ENCODE assay signal across 8 cellular contexts in genomic region chr3:105868450-105868744, GRCh38. TPM values are rescaled to one million over a fixed set of nuclear protein-coding genes. Genes with fewer than 3 reads are reported as not detected.
DNase-seq lines count a peak whose midpoint lies in the region; ATAC-seq, FAIRE-seq and TF ChIP-seq lines count a peak whose summit lies in the region.

No MANE protein-coding gene starts in this region.

- DNase-seq in AG04449 (ENCODE audit: low read depth, low spot score) (no peak), GM12892 (ENCODE audit: insufficient read length) (peak; percentile 14), RWPE1 (ENCODE audit: low spot score) (peak; percentile 18), K562 (ENCODE audit: extremely low read depth in 1 of 4, low spot score in 3 of 4) (peak; percentile 12 to 37 (median 20)), retina (peak; percentile 96), RPMI8226 (no peak)

- H3K79me2 ChIP-seq in K562 (ENCODE audit: control insufficient read depth, insufficient read depth, low read length): peaks cover 12% of the 10 kb centered on the region

- intact Hi-C loops in K562 (cut with micrococcal nuclease): no loop called here

- H3K9ac ChIP-seq in K562 (ENCODE audit: insufficient read depth in 1 of 2, low read depth in 2 of 2, low read length in 2 of 2): peak overlapping the region; percentile 79 to 96

- 0% methylated on average over 5 of the region's 27 CpGs for WGBS in K562 (ENCODE audit: insufficient coverage, low coverage, missing lambda C conversion rate)

- TF ChIP-seq EP300 in K562 (IDR thresholded peaks at IDR 0.05; ENCODE audit: low read length): no peak

- H2AFZ ChIP-seq in K562 (ENCODE audit: low read depth, low read length): peak overlapping the region; percentile 86

- in situ Hi-C loops in K562 (cut with MboI): no loop called here

- TF ChIP-seq RAD21 in K562 (CRISPR knock-in tag; conservative IDR thresholded peaks at IDR 0.05 in 1 of 2, IDR thresholded peaks at IDR 0.05 in 1 of 2): no peak

- POLR2A ChIA-PET in AG04449 (lab: Yijun Ruan, JAX): interaction anchor here (1.2 kb wide), 1 partner anchor 477 kb away, joined by 3 read pairs; no protein-coding TSS in a partner anchor
- POLR2A ChIA-PET in RWPE1 (lab: Yijun Ruan, JAX; ENCODE audit: low non-redundant PET): no interaction called here
- POLR2A ChIA-PET in K562 (lab: Yijun Ruan, JAX): no interaction called here

- TF ChIP-seq POLR2A in GM12892 (IDR thresholded peaks at IDR 0.05; ENCODE audit: low read depth, low read length): no peak
- TF ChIP-seq POLR2A in K562 (conservative IDR thresholded peaks at IDR 0.05): no peak

- no TSS peak for BruUV-seq in K562 (replicated peaks; lab: Mats Ljungman, UMichigan)

- H3K36me3 ChIP-seq in K562 (ENCODE audit: control insufficient read depth, insufficient read depth, low read length): peaks cover 3% of the 10 kb centered on the region; the same call in 1 of the 3 replicates

- no peaks in the 10 kb centered on the region for H3K27me3 ChIP-seq in K562 (ENCODE audit: control insufficient read depth in 2 of 2, insufficient read depth in 2 of 2, low read length in 2 of 2)

- ATAC-seq in HG02981 (IDR thresholded peaks at IDR 0.05; ENCODE audit: unreplicated experiment): peak; percentile 8
- peak; percentile 65 for ATAC-seq in K562

- no peaks in the 10 kb centered on the region for H3K9me1 ChIP-seq in K562 (ENCODE audit: control insufficient read depth, insufficient read depth, low read length)

- H3K9me3 ChIP-seq in K562 (replicated peaks; ENCODE audit: control insufficient read depth, insufficient read depth, low read depth, low read length): no peaks in the 10 kb centered on the region

- CTCF ChIA-PET in AG04449 (lab: Yijun Ruan, JAX) (interaction anchor here (1.7 kb wide), 1 partner anchor 741 kb away, joined by 4 read pairs; no protein-coding TSS in a partner anchor), RWPE1 (lab: Yijun Ruan, JAX) (interaction anchor here (0.7 kb wide), 1 partner anchor 272 kb away, joined by 3 read pairs; no protein-coding TSS in a partner anchor), K562 (lab: Yijun Ruan, JAX; ENCODE audit: low intra/inter-chr PET ratio) (no interaction called here)

- H3K4me3 ChIP-seq in AG04449 (ENCODE audit: low read depth, low read length) (peak overlapping the region; percentile 86), K562 (peak overlapping the region; percentile 76), iPS-11a (ENCODE audit: low read depth, low read length) (peak overlapping the region; percentile 96)

- no peaks in the 10 kb centered on the region for H4K20me1 ChIP-seq in K562 (replicated peaks; ENCODE audit: control insufficient read depth, insufficient read depth, low read length)

- no peak for FAIRE-seq in GM12892 (lab: Jason Lieb, UNC)
- no peak for FAIRE-seq in K562 (lab: Jason Lieb, UNC)

- TF ChIP-seq CTCF in AG04449 (IDR thresholded peaks at IDR 0.05; ENCODE audit: insufficient read depth, low read length, missing control alignments): no peak
- TF ChIP-seq CTCF in RWPE1 (conservative IDR thresholded peaks at IDR 0.05; ENCODE audit: low read depth): no peak
- no peak for TF ChIP-seq CTCF in K562 (IDR thresholded peaks at IDR 0.05 in 2 of 3, conservative IDR thresholded peaks at IDR 0.05 in 1 of 3; ENCODE audit: insufficient read depth in 2 of 3, low read depth in 1 of 3, low read length in 3 of 3)

- H3K4me2 ChIP-seq in K562 (ENCODE audit: insufficient read depth, low read length): peak overlapping the region; percentile 88

- peak overlapping the region; percentile 92 for H3K27ac ChIP-seq in RWPE1
- peak overlapping the region; percentile 67 for H3K27ac ChIP-seq in K562 (ENCODE audit: extremely low read depth, low read depth, low read length)

- peaks cover 8 to 10% of the 10 kb centered on the region in 2 experiments; a peak in 4 of 5 replicates for H3K4me1 ChIP-seq in K562 (replicated peaks in 1 of 2; ENCODE audit: control insufficient read depth in 2 of 2, insufficient read depth in 2 of 2, low read length in 2 of 2)

TF ChIP-seq in K562, 482 proteins besides CTCF, POLR2A, EP300 and RAD21 (continues in another document):
- TF ChIP-seq RFX7 (CRISPR knock-in tag; IDR thresholded peaks at IDR 0.05) (no peak), CSDE1 (IDR thresholded peaks at IDR 0.05) (no peak), KDM1A (IDR thresholded peaks at IDR 0.05) (no peak), ELK3 (CRISPR knock-in tag; IDR thresholded peaks at IDR 0.05) (no peak), RFX1 (IDR thresholded peaks at IDR 0.05) (no peak), SMARCA5 (IDR thresholded peaks at IDR 0.05) (no peak), ZNF511 (CRISPR knock-in tag; IDR thresholded peaks at IDR 0.05) (no peak; the same call in 1 of the 2 replicates), U2AF1 (optimal IDR thresholded peaks at IDR 0.05; ENCODE audit: low read depth, low read length) (no peak), ATF6 (CRISPR knock-in tag; IDR thresholded peaks at IDR 0.05) (no peak), GTF3C2 (IDR thresholded peaks at IDR 0.05; ENCODE audit: borderline replicate concordance, extremely low read depth, insufficient read length) (no peak), DPF2 (IDR thresholded peaks at IDR 0.05) (no peak)

RNA-seq across cellular contexts. Expression of gene CBLB, which starts 0.4 kb away (rescaled TPM):
- polyA plus RNA-seq in GM12892 (2012; ENCODE audit: missing spikeins): 12.4 TPM
- 35.1 and 68.8 TPM in 2 replicates for total RNA-seq in K562 (2011; cell fraction: chromatin; rRNA removed; ENCODE audit: low replicate concordance)
- total RNA-seq in K562 (2011; cell fraction: nucleolus; rRNA removed): 9.7 and 10.2 TPM in 2 replicates
- total RNA-seq in K562 (2011; cell fraction: nucleoplasm; rRNA removed): 17.9 and 22.7 TPM in 2 replicates
- 5.2 and 5.4 TPM in 2 replicates for total RNA-seq in K562 (2014; rRNA removed)
- total RNA-seq in K562 (2014; rRNA removed; fragmentation: Illumina TruSeq; extraction: Trizol): 6.3 and 6.7 TPM in 2 replicates
- 4.4 and 5.3 TPM in 2 replicates for total RNA-seq in K562 (2015; rRNA removed; fragmentation: Illumina TruSeq; extraction: Trizol)
- total RNA-seq in K562 (2021): 6.4 TPM in 2 replicates
- 8.1 and 10.5 TPM in 2 replicates for polyA plus RNA-seq in K562 (2011; rRNA removed)
- polyA plus RNA-seq in K562 (2011; cell fraction: cytosol; rRNA removed): 4.4 and 7.2 TPM in 2 replicates
- polyA plus RNA-seq in K562 (2011; cell fraction: nucleus; rRNA removed): 8.3 and 11.3 TPM in 2 replicates
- 3.2 and 4.9 TPM in 2 replicates for polyA plus RNA-seq in K562 (2012)
- polyA plus RNA-seq in K562 (2014; fragmentation: Illumina TruSeq; extraction: Trizol): 5.9 TPM in 2 replicates
- 1 to 10 TPM; 1.8 to 2.2 TPM for polyA plus RNA-seq in K562 (2014; fragmentation: Nextera tagmentation; extraction: Ambion mirVana)
- 2.7 and 3.3 TPM in 2 replicates for polyA plus RNA-seq in K562 (2014; rRNA removed)
- 23.2 and 34.6 TPM in 2 replicates for polyA minus RNA-seq in K562 (2011; rRNA and poly(A)+ RNA removed)
- polyA minus RNA-seq in K562 (2011; cell fraction: cytosol; rRNA and poly(A)+ RNA removed): 3.8 and 6.5 TPM in 2 replicates
- 23.8 and 42.1 TPM in 2 replicates for polyA minus RNA-seq in K562 (2011; cell fraction: nucleus; rRNA and poly(A)+ RNA removed)

Comparison
In these comparisons a context has a peak if more than half of its experiments do, and no peak if none do; other contexts are left out.
1. DNase-seq: peak in GM12892 (single experiment), RWPE1 (single experiment), K562 (4 of 4) and retina (single experiment); none in AG04449 (single experiment) and RPMI8226 (single experiment).
2. Peak in every context shown above with its lines, with median percentiles within 50 percentile points of each other: H3K4me3 ChIP-seq.